ENCODE assay signal across 18 cellular contexts in the genomic region with DNA sequence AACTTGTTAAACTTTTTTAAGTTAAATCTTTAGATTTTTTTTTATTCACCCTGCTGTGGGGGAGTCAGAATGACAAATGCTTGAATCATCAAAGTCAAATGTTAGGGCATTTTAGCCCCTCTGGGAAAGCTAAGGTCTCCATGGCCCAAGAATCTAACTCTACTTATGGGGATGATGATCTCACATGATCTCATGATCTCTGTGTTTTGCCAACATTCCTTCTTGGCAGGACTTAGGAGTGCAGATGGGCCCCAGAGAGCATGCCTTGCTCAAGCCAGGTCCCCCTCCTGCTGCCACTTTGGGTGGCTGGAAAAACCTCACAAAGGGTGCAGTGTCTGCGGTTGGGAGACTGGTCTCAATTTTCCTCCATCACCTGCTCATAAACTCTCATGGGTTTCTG.
A peak's percentile ranks its signal among the peaks of the same experiment; 100 is the strongest.
DNase-seq lines count a peak whose midpoint lies in the region; ATAC-seq and TF ChIP-seq lines count a peak whose summit lies in the region.
"Had no signal": no experiment of that assay in that cellular context is flagged by ENCODE, and none has a peak within 500 bp of the region (broad histone marks: within the 10 kb centered on the region; RNA-seq: fewer than 3 reads in every experiment).

No MANE protein-coding gene starts in this region.

- no peak for ATAC-seq in central memory CD8-positive, alpha-beta T cell (replicated peaks; ENCODE audit: extremely low read depth, poor library complexity, severe bottlenecking)
- no peak for ATAC-seq in GM21390 (IDR thresholded peaks at IDR 0.05; ENCODE audit: unreplicated experiment)
- ATAC-seq: activated CD8-positive, alpha-beta memory T cell treated with anti-CD3 and anti-CD28 coated beads, Interleukin-2, amount 10 ng/mL, durations not matched to agents 7 days and 5 days; left cardiac atrium; sciatic nerve had no signal

- H3K36me3 Mint-ChIP-seq in CD4-positive, alpha-beta memory T cell, result no peaks in the 10 kb centered on the region
- H3K36me3 Mint-ChIP-seq in central memory CD8-positive, alpha-beta T cell (ENCODE audit: insufficient read depth), result peaks cover 6% of the 10 kb centered on the region

- no peak for TF ChIP-seq CTCF in retinal pigment epithelial cell (conservative IDR thresholded peaks at IDR 0.05; ENCODE audit: low read depth, low read length)

- H3K27ac Mint-ChIP-seq in CD4-positive, alpha-beta memory T cell, result peak overlapping the region; percentile 79 to 95 (median 86)
- H3K27ac Mint-ChIP-seq in central memory CD8-positive, alpha-beta T cell (ENCODE audit: low read depth), result peak overlapping the region; percentile 92
- H3K27ac Mint-ChIP-seq: activated T-helper 2 cell treated with anti-CD3 and anti-CD28 coated beads, Interferon-gamma antibody, Interleukin-2, Interleukin-4, amounts not matched to agents 10 μg/mL and 5 μg/mL and 100 μg/mL, durations not matched to agents 14 hours and 24 hours and 36 hours had no signal

- DNase-seq in CD4-positive, alpha-beta memory T cell, result no peak
- DNase-seq in NCI-H69 (lab: John Stamatoyannopoulos, UW), result peak; percentile 17
- no peak for DNase-seq in central memory CD8-positive, alpha-beta T cell (ENCODE audit: low spot score in 2 of 2)
- peak; percentile 71 for DNase-seq in retinal pigment epithelial cell (ENCODE audit: low read depth)
- no peak for DNase-seq in hypothalamus (lab: John Stamatoyannopoulos, UW)
- DNase-seq in foreskin melanocyte, result no peak
- DNase-seq: activated CD8-positive, alpha-beta memory T cell treated with anti-CD3 and anti-CD28 coated beads, Interleukin-2, amount 10 ng/mL, durations not matched to agents 7 days and 5 days; DMS79; KG1; left cardiac atrium; mesenchymal stem cell; NCI-H187 treated with DMSO at 0.1 percent for 48 hours; NCI-H2227 treated with DMSO at 0.1 percent for 48 hours; NCI-H774 had no signal

- no peak overlapping the region for H3K4me3 Mint-ChIP-seq in CD4-positive, alpha-beta memory T cell
- H3K4me3 Mint-ChIP-seq in central memory CD8-positive, alpha-beta T cell, result no peak overlapping the region
- H3K4me3 Mint-ChIP-seq: activated CD8-positive, alpha-beta memory T cell treated with anti-CD3 and anti-CD28 coated beads, Interleukin-2, amount 10 ng/mL, durations not matched to agents 7 days and 5 days had no signal

- no peaks in the 10 kb centered on the region for H3K36me3 ChIP-seq in CD4-positive, alpha-beta memory T cell (ENCODE audit: insufficient read depth, low read length)

- POLR2A ChIA-PET in CD4-positive, alpha-beta memory T cell (lab: Charles Lee; ENCODE audit: partially characterized antibody), result interaction anchor here (0.9 to 1.5 kb wide), 2 partner anchors 62 to 80 kb away, joined by 3 to 5 read pairs; no protein-coding TSS in a partner anchor

- no peaks in the 10 kb centered on the region for H3K27me3 Mint-ChIP-seq in CD4-positive, alpha-beta memory T cell
- H3K27me3 Mint-ChIP-seq in central memory CD8-positive, alpha-beta T cell, result no peaks in the 10 kb centered on the region
- H3K27me3 Mint-ChIP-seq: activated CD8-positive, alpha-beta memory T cell treated with anti-CD3 and anti-CD28 coated beads, Interleukin-2, amount 10 ng/mL, durations not matched to agents 7 days and 5 days had no signal

- H3K9me3 Mint-ChIP-seq in CD4-positive, alpha-beta memory T cell, result no peaks in the 10 kb centered on the region
- H3K9me3 Mint-ChIP-seq in central memory CD8-positive, alpha-beta T cell, result no peaks in the 10 kb centered on the region
- H3K9me3 Mint-ChIP-seq: activated T-helper 2 cell treated with anti-CD3 and anti-CD28 coated beads, Interferon-gamma antibody, Interleukin-2, Interleukin-4, amounts not matched to agents 10 μg/mL and 5 μg/mL and 100 μg/mL, durations not matched to agents 14 hours and 24 hours and 36 hours had no signal

- H3K27me3 ChIP-seq in CD4-positive, alpha-beta memory T cell (ENCODE audit: insufficient read depth, low read length), result no peaks in the 10 kb centered on the region

- H3K9me3 ChIP-seq in CD4-positive, alpha-beta memory T cell (ENCODE audit: control insufficient read depth in 1 of 2, low read length in 2 of 2), result no peaks in the 10 kb centered on the region

- CTCF ChIA-PET in CD4-positive, alpha-beta memory T cell (lab: Charles Lee; ENCODE audit: partially characterized antibody), result interaction anchor here (0.8 to 2.1 kb wide), 3 partner anchors 10 to 141 kb away, joined by 3 to 7 read pairs (median 6); no protein-coding TSS in a partner anchor

- H3K27ac ChIP-seq in CD4-positive, alpha-beta memory T cell (ENCODE audit: low read depth, low read length), result no peak overlapping the region
- H3K27ac ChIP-seq: parathyroid adenoma had no signal

- H3K4me3 ChIP-seq in CD4-positive, alpha-beta memory T cell (ENCODE audit: low read length in 2 of 2), result no peak overlapping the region
- no peak overlapping the region for H3K4me3 ChIP-seq in retinal pigment epithelial cell (ENCODE audit: low read length)

- intact Hi-C loops in CD4-positive, alpha-beta memory T cell (cut with micrococcal nuclease), result no loop called here

- peaks cover 55 to 82% (median 71%) of the 10 kb centered on the region in 4 donors for H3K4me1 Mint-ChIP-seq in CD4-positive, alpha-beta memory T cell
- H3K4me1 Mint-ChIP-seq in central memory CD8-positive, alpha-beta T cell, result peaks cover 65% of the 10 kb centered on the region

- peaks cover 69% of the 10 kb centered on the region for H3K4me1 ChIP-seq in CD4-positive, alpha-beta memory T cell (ENCODE audit: insufficient read depth, low read length)
- H3K4me1 ChIP-seq: parathyroid adenoma had no signal

Comparison
In these comparisons a context has a peak if more than half of its experiments do, and no peak if none do; other contexts are left out.
1. DNase-seq: peak in NCI-H69 (single experiment) and retinal pigment epithelial cell (single experiment); none in CD4-positive, alpha-beta memory T cell (0 of 5), central memory CD8-positive, alpha-beta T cell (0 of 2), hypothalamus (0 of 51) and foreskin melanocyte (single experiment).